ENCODE assay signal across 19 cellular contexts in the genomic region with DNA sequence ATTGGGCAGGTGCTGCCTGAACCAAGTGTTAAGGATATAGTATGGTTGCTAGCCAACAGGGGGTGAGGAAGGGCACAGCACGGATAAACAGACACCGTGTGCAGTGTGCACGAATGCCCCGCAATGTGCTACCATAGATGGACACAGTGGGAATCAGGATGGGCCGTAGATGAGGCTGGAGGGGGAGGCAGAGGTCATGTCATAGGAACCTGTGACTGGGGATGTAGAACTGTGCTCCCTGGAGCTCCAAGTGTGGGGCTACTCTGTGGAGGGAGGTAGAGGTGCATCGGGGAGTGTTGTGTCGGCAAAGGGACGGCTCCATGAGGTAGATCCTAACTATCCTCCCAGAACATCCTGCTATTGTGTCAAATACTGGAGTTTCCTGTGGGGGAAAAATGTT.
"Had no signal": no experiment of that assay in that cellular context is flagged by ENCODE, and none has a peak within 500 bp of the region (broad histone marks: within the 10 kb centered on the region; RNA-seq: fewer than 3 reads in every experiment).

No MANE protein-coding gene starts in this region.

- H3K4me1 ChIP-seq: parathyroid adenoma, prostate gland, spleen had no signal

- H3K4me3 ChIP-seq: heart right ventricle, lower lobe of right lung, prostate gland, spleen, tibial artery had no signal

- H3K4me1 Mint-ChIP-seq: memory B cell; stimulated activated memory B cell treated with anti-CD40 and anti-IgM and Interleukin-4, amounts not matched to agents 10 μg/mL and 1 μg/mL and 100 μg/mL, for 72 hours had no signal

- H3K36me3 ChIP-seq: heart right ventricle, lower lobe of right lung, prostate gland, spleen, tibial artery had no signal

- H3K79me2 ChIP-seq: parathyroid adenoma had no signal

- H3K9ac ChIP-seq: parathyroid adenoma had no signal

- H3K4me3 Mint-ChIP-seq: central memory CD8-positive, alpha-beta T cell; memory B cell; nephron; stimulated activated memory B cell treated with anti-CD40 and anti-IgM and Interleukin-4, amounts not matched to agents 10 μg/mL and 1 μg/mL and 100 μg/mL, for 72 hours; stimulated activated naive CD8-positive, alpha-beta T cell treated with anti-CD3 and anti-CD28 coated beads, Interleukin-15, Interleukin-2, amounts not matched to agents 100 ng/mL and 50 ng/mL, for 24 hours had no signal

- ATAC-seq: esophagus mucosa; left lobe of liver; lower lobe of right lung; sciatic nerve; stimulated activated memory B cell treated with anti-CD40 and anti-IgM and Interleukin-4, amounts not matched to agents 10 μg/mL and 1 μg/mL and 100 μg/mL, for 72 hours had no signal

- H2AFZ ChIP-seq: parathyroid adenoma had no signal

- H3K27me3 Mint-ChIP-seq: central memory CD8-positive, alpha-beta T cell; stimulated activated memory B cell treated with anti-CD40 and anti-IgM and Interleukin-4, amounts not matched to agents 10 μg/mL and 1 μg/mL and 100 μg/mL, for 72 hours; stimulated activated naive CD8-positive, alpha-beta T cell treated with anti-CD3 and anti-CD28 coated beads, Interleukin-15, Interleukin-2, amounts not matched to agents 100 ng/mL and 50 ng/mL, for 24 hours had no signal

- H3K27ac Mint-ChIP-seq: memory B cell; stimulated activated memory B cell treated with anti-CD40 and anti-IgM and Interleukin-4, amounts not matched to agents 10 μg/mL and 1 μg/mL and 100 μg/mL, for 72 hours; stimulated activated naive CD8-positive, alpha-beta T cell treated with anti-CD3 and anti-CD28 coated beads, Interleukin-15, Interleukin-2, amounts not matched to agents 100 ng/mL and 50 ng/mL, for 24 hours had no signal

- H3K9me3 Mint-ChIP-seq: central memory CD8-positive, alpha-beta T cell; memory B cell; nephron; stimulated activated naive CD8-positive, alpha-beta T cell treated with anti-CD3 and anti-CD28 coated beads, Interleukin-15, Interleukin-2, amounts not matched to agents 100 ng/mL and 50 ng/mL, for 24 hours had no signal

- DNase-seq: heart right ventricle; islet precursor cell; lower lobe of right lung; midbrain; spleen; stimulated activated CD4-positive, alpha-beta T cell treated with anti-CD3 and anti-CD28 coated beads, Interleukin-15, amount 100 ng/mL, for 24 hours; stimulated activated CD4-positive, alpha-beta T cell treated with anti-CD3 and anti-CD28 coated beads, Interleukin-1b, Interleukin-23, amount 100 ng/mL, for 48 hours; stimulated activated CD4-positive, alpha-beta T cell treated with anti-CD3 and anti-CD28 coated beads, Interleukin-4, amount 100 ng/mL, for 24 hours; tibial artery had no signal

- H3K36me3 Mint-ChIP-seq: memory B cell; stimulated activated memory B cell treated with anti-CD40 and anti-IgM and Interleukin-4, amounts not matched to agents 10 μg/mL and 1 μg/mL and 100 μg/mL, for 72 hours had no signal

- H3K27me3 ChIP-seq: heart right ventricle, spleen, tibial artery had no signal

- H3K9me3 ChIP-seq: heart right ventricle, lower lobe of right lung, prostate gland, spleen, tibial artery had no signal

- H3K27ac ChIP-seq: heart right ventricle, lower lobe of right lung, parathyroid adenoma, prostate gland, spleen, tibial artery had no signal
